1 cellular context compared by ENCODE assay signal in the genomic region with DNA sequence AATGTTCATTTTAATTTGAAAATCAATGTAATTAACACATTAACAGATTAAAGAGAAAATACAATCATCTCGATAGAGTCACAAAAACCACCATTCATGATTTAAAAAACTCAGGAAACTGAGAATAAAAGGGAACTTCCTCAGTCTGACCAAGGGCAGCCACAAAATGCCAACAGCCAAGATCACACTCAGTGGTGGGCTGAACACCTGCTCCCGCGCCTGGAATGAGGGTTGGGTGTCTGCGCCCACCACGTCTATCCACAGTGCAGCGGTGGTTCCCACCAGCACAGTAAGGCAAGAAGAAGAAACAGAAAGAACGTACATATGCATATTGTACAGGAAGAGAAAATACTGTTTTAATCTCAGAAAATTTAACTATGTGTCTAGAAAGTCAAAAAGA.
TF ChIP-seq lines count a peak whose summit lies in the region.

No MANE protein-coding gene starts in this region.

TF ChIP-seq in GM12878, 131 proteins besides CTCF, POLR2A, EP300 and RAD21:
- TF ChIP-seq ZNF622 (IDR thresholded peaks at IDR 0.05), result no peak
- TF ChIP-seq TCF12 (IDR thresholded peaks at IDR 0.05; ENCODE audit: low read depth, low read length), result peak; percentile 32; the same call in 1 of the 2 replicates
- peak; percentile 36 for TF ChIP-seq RUNX3 (IDR thresholded peaks at IDR 0.05; ENCODE audit: low read length)
